In the genomic region with DNA sequence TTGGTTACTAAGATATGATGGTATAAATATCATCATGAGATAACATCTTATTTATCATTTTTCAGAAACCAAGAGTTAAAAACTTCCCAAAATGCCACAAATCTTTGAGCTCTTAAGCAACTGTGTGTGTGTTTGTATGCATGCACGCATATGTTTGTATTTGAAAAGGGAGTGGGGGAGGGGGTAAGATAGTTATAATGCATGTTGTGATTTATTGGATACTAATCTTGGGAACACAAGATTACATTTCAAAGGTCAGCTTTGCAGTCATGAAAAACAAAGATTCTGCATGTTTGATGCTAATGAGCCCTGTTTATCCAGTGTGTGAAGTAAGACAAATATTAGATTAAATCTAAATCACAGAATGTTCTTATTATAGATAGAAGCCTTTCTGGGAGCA, we compare ENCODE assay signal across 24 cellular contexts.
"Had no signal": no experiment of that assay in that cellular context is flagged by ENCODE, and none has a peak within 500 bp of the region (broad histone marks: within the 10 kb centered on the region; RNA-seq: fewer than 3 reads in every experiment).

No MANE protein-coding gene starts in this region.

- H3K4me1 Mint-ChIP-seq: memory B cell, naive B cell had no signal

- DNase-seq: cerebellar nuclear complex; effector memory CD8-positive, alpha-beta T cell; foreskin melanocyte; heart left ventricle; hippocampal formation; islet precursor cell; left lung; lower lobe of right lung; midbrain; naive B cell; occipital lobe; sigmoid colon; stimulated activated CD4-positive, alpha-beta T cell treated with anti-CD3 and anti-CD28 coated beads, Interleukin-2, amount 100 ng/mL, for 48 hours; stimulated activated naive CD8-positive, alpha-beta T cell treated with anti-CD3 and anti-CD28 coated beads, Interleukin-15, Interleukin-2, amounts not matched to agents 100 U/mL and 50 U/mL, for 24 hours; tibial artery; upper lobe of left lung; uterus had no signal

- H3K27ac Mint-ChIP-seq: dendritic cell treated with granulocyte-macrophage colony-stimulating factor and Interleukin-4, amounts not matched to agents 40 ng/mL and 50 ng/mL, for 4 days; effector memory CD8-positive, alpha-beta T cell; memory B cell had no signal

- H3K9me3 Mint-ChIP-seq: dendritic cell treated with granulocyte-macrophage colony-stimulating factor and Interleukin-4, amounts not matched to agents 40 ng/mL and 50 ng/mL, for 4 days; effector memory CD8-positive, alpha-beta T cell; memory B cell; naive B cell; nephron had no signal

- H3K27me3 Mint-ChIP-seq: memory B cell had no signal

- H3K4me3 Mint-ChIP-seq: dendritic cell treated with granulocyte-macrophage colony-stimulating factor and Interleukin-4, amounts not matched to agents 40 ng/mL and 50 ng/mL, for 4 days; effector memory CD8-positive, alpha-beta T cell; memory B cell; naive B cell; nephron had no signal

- H3K36me3 Mint-ChIP-seq: memory B cell, naive B cell had no signal

- H3K27ac ChIP-seq: epithelial cell of prostate, esophagus muscularis mucosa, heart left ventricle, left lung, lower lobe of right lung, sigmoid colon, skin epidermis, suprapubic skin, tibial artery, upper lobe of left lung, uterus had no signal
